In the genomic region with DNA sequence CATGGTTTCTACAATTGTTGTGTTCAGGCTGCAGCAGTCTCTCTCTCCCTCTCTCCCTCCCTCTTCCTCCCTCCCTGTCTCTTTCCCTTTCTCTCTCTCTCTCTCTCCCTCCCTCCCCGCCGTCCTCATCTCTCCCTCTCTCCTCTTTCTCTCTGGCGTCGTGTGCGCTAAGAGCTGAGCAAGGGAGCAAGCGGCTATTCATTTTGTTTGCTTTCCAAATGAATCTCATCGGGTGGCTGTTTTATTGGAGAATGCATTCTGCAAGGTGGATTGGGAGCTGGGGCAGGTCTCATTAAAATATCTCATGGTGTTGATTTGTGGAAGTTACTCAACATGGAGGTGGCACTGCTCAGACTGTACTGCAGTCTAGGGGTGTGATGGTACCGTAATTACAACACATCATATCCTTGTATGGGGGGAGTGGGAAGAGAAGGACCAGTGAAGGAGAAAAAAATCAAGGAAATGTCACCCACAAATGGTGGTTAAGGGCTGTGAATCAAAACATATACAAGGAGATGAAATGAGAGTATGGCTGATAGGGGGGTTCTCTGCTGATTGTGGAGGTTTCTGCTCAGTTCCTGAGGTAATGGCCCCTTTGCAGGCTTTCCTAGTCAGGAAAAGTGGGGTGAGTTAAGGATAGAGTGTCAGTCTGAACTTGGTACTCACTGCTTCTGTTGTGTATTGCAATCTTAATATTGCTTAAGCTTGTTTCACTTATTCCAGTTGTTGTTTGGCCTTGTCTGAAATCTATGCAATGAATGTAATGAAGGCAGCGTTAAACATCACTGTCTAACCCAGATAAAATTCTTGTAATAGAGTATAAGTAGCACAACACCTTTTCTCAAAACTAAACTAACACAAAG, we compare ENCODE assay signal across 1 cellular context.
TF ChIP-seq lines count a peak whose summit lies in the region.

No MANE protein-coding gene starts in this region.

TF ChIP-seq in HEK293, 187 proteins besides CTCF, POLR2A, EP300 and RAD21 (continued from another document):
- TF ChIP-seq, protein P1, sequence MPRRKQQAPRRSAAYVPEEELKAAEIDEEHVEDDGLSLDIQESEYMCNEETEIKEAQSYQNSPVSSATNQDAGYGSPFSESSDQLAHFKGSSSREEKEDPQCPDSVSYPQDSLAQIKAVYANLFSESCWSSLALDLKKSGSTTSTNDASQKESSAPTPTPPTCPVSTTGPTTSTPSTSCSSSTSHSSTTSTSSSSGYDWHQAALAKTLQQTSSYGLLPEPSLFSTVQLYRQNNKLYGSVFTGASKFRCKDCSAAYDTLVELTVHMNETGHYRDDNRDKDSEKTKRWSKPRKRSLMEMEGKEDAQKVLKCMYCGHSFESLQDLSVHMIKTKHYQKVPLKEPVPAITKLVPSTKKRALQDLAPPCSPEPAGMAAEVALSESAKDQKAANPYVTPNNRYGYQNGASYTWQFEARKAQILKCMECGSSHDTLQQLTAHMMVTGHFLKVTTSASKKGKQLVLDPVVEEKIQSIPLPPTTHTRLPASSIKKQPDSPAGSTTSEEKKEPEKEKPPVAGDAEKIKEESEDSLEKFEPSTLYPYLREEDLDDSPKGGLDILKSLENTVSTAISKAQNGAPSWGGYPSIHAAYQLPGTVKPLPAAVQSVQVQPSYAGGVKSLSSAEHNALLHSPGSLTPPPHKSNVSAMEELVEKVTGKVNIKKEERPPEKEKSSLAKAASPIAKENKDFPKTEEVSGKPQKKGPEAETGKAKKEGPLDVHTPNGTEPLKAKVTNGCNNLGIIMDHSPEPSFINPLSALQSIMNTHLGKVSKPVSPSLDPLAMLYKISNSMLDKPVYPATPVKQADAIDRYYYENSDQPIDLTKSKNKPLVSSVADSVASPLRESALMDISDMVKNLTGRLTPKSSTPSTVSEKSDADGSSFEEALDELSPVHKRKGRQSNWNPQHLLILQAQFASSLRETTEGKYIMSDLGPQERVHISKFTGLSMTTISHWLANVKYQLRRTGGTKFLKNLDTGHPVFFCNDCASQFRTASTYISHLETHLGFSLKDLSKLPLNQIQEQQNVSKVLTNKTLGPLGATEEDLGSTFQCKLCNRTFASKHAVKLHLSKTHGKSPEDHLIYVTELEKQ (tag by site-specific recombination; IDR thresholded peaks at IDR 0.05; ENCODE audit: borderline replicate concordance): no peak
- TF ChIP-seq, protein P2, sequence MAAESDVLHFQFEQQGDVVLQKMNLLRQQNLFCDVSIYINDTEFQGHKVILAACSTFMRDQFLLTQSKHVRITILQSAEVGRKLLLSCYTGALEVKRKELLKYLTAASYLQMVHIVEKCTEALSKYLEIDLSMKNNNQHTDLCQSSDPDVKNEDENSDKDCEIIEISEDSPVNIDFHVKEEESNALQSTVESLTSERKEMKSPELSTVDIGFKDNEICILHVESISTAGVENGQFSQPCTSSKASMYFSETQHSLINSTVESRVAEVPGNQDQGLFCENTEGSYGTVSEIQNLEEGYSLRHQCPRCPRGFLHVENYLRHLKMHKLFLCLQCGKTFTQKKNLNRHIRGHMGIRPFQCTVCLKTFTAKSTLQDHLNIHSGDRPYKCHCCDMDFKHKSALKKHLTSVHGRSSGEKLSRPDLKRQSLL (tag by site-specific recombination; IDR thresholded peaks at IDR 0.05): no peak
- TF ChIP-seq, protein P3, sequence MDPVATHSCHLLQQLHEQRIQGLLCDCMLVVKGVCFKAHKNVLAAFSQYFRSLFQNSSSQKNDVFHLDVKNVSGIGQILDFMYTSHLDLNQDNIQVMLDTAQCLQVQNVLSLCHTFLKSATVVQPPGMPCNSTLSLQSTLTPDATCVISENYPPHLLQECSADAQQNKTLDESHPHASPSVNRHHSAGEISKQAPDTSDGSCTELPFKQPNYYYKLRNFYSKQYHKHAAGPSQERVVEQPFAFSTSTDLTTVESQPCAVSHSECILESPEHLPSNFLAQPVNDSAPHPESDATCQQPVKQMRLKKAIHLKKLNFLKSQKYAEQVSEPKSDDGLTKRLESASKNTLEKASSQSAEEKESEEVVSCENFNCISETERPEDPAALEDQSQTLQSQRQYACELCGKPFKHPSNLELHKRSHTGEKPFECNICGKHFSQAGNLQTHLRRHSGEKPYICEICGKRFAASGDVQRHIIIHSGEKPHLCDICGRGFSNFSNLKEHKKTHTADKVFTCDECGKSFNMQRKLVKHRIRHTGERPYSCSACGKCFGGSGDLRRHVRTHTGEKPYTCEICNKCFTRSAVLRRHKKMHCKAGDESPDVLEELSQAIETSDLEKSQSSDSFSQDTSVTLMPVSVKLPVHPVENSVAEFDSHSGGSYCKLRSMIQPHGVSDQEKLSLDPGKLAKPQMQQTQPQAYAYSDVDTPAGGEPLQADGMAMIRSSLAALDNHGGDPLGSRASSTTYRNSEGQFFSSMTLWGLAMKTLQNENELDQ (tag by site-specific recombination; IDR thresholded peaks at IDR 0.05; ENCODE audit: low read depth): no peak
- no peak for TF ChIP-seq ZNF423 (tag by site-specific recombination; IDR thresholded peaks at IDR 0.05)
- TF ChIP-seq BCL11B (tag by site-specific recombination; IDR thresholded peaks at IDR 0.05; ENCODE audit: low read depth): no peak
- TF ChIP-seq ZNF266 (tag by site-specific recombination; IDR thresholded peaks at IDR 0.05; ENCODE audit: low read depth): no peak
- no peak for TF ChIP-seq ZNF530 (tag by site-specific recombination; IDR thresholded peaks at IDR 0.05; ENCODE audit: low read depth)
- no peak for TF ChIP-seq ZNF114 (tag by site-specific recombination; IDR thresholded peaks at IDR 0.05)
- TF ChIP-seq ZFP37 (tag by site-specific recombination; IDR thresholded peaks at IDR 0.05): no peak
- no peak for TF ChIP-seq HOXD13 (CRISPR knock-in tag; IDR thresholded peaks at IDR 0.05; ENCODE audit: borderline replicate concordance)
- TF ChIP-seq ZNF391 (tag by site-specific recombination; IDR thresholded peaks at IDR 0.05; ENCODE audit: borderline replicate concordance, low read depth): no peak
- TF ChIP-seq, protein P4, sequence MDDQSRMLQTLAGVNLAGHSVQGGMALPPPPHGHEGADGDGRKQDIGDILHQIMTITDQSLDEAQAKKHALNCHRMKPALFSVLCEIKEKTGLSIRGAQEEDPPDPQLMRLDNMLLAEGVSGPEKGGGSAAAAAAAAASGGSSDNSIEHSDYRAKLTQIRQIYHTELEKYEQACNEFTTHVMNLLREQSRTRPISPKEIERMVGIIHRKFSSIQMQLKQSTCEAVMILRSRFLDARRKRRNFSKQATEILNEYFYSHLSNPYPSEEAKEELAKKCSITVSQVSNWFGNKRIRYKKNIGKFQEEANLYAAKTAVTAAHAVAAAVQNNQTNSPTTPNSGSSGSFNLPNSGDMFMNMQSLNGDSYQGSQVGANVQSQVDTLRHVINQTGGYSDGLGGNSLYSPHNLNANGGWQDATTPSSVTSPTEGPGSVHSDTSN (CRISPR knock-in tag; IDR thresholded peaks at IDR 0.05): no peak
